18 cellular contexts compared by ENCODE assay signal in genomic region chr10:74451127-74451829, GRCh38.
"Had no signal": no experiment of that assay in that cellular context is flagged by ENCODE, and none has a peak within 500 bp of the region (broad histone marks: within the 10 kb centered on the region; RNA-seq: fewer than 3 reads in every experiment).

No MANE protein-coding gene starts in this region.

- H3K4me1 ChIP-seq: esophagus squamous epithelium, transverse colon, uterus had no signal

- DNase-seq: activated CD4-positive, alpha-beta T cell treated with anti-CD3 and anti-CD28 coated beads for 48 hours; activated CD8-positive, alpha-beta memory T cell treated with anti-CD3 and anti-CD28 coated beads, Interleukin-2, amount 50 U/mL, for 48 hours; activated gamma-delta T cell treated with Interleukin-2 at 50 U/mL for 16 hours; effector CD8-positive, alpha-beta T cell; esophagus squamous epithelium; immature natural killer cell; mesenchymal stem cell; mucosa of descending colon; naive B cell; stimulated activated naive CD4-positive, alpha-beta T cell; transverse colon; uterus had no signal

- H3K4me3 Mint-ChIP-seq: dendritic cell treated with granulocyte-macrophage colony-stimulating factor and Interleukin-4, amounts not matched to agents 40 ng/mL and 50 ng/mL, for 4 days; immature natural killer cell; naive B cell; neural progenitor cell; WTC11 had no signal

- FAIRE-seq: bronchial epithelial cell, endothelial cell of umbilical vein had no signal

- ATAC-seq: mucosa of descending colon, WTC11 had no signal

- H3K9me3 ChIP-seq: esophagus squamous epithelium, mucosa of descending colon, transverse colon, uterus had no signal

- H3K27me3 Mint-ChIP-seq: dendritic cell treated with granulocyte-macrophage colony-stimulating factor and Interleukin-4, amounts not matched to agents 40 ng/mL and 50 ng/mL, for 4 days; naive B cell; progenitor cell of endocrine pancreas had no signal

- H3K27ac ChIP-seq: esophagus squamous epithelium, neural progenitor cell, transverse colon, uterus had no signal

- H3K9me3 Mint-ChIP-seq: dendritic cell treated with granulocyte-macrophage colony-stimulating factor and Interleukin-4, amounts not matched to agents 40 ng/mL and 50 ng/mL, for 4 days; immature natural killer cell had no signal

- H3K4me2 ChIP-seq: neural progenitor cell had no signal

- H2AFZ ChIP-seq: neural progenitor cell had no signal

- H3K36me3 ChIP-seq: neural progenitor cell, transverse colon, uterus had no signal

- H3K4me1 Mint-ChIP-seq: immature natural killer cell had no signal

- H3K27me3 ChIP-seq: esophagus squamous epithelium, neural progenitor cell, transverse colon, uterus had no signal

- H3K27ac Mint-ChIP-seq: dendritic cell treated with granulocyte-macrophage colony-stimulating factor and Interleukin-4, amounts not matched to agents 40 ng/mL and 50 ng/mL, for 4 days; immature natural killer cell; neural progenitor cell; progenitor cell of endocrine pancreas; WTC11 had no signal

- H3K9ac ChIP-seq: neural progenitor cell had no signal

- H3K4me3 ChIP-seq: esophagus squamous epithelium, mucosa of descending colon, neural progenitor cell, transverse colon, uterus had no signal
